ENCODE assay signal across 8 cellular contexts in the genomic region with DNA sequence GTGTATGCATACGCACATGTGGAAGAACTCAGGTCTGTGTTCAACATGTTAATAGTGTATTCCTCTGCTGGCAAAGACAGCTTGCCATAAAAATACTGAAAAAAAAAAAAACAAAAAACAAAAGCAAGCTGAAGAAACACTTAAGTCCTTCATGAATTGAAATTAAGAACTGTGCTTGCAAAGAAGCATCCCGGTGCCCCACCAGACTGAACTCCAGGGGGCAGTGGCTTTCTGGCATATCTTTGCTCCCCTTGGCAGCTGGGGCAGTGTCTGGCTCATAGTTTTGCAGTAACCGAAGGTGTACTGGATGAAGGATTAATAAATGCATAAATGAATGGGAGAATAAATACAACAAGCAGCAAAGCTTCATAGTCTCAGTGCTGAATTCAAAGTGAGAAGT.
DNase-seq lines count a peak whose midpoint lies in the region; ATAC-seq and TF ChIP-seq lines count a peak whose summit lies in the region.

No MANE protein-coding gene starts in this region.

- in situ Hi-C loops in Panc1 (cut with HindIII; ENCODE audit: low pct_unique_long_range_greater_than_20kb, low sequenced_read_pairs), result no loop called here

- DNase-seq in NCI-H1417 (lab: John Stamatoyannopoulos, UW) (peak in 2 of 3 experiments; percentile 1 to 16), NCI-H1417 treated with DMSO at 0.1 percent for 48 hours (lab: John Stamatoyannopoulos, UW) (no peak), Panc1 (ENCODE audit: low read depth, low spot score) (no peak), fibroblast of pulmonary artery (ENCODE audit: low read depth) (peak; percentile 72), posterior cingulate gyrus (peak in 7 of 10 donors; percentile 42 to 93 (median 52)), posterior vena cava (ENCODE audit: low spot score) (no peak)
- DNase-seq in activated naive CD4-positive, alpha-beta T cell treated with Interleukin-2 at 50 U/mL for 16 hours, result no peak

- no peaks in the 10 kb centered on the region for H3K9me3 ChIP-seq in Panc1 (ENCODE audit: control insufficient read depth, insufficient read depth, low read depth, low read length)

- H3K27me3 ChIP-seq in Panc1 (ENCODE audit: control insufficient read depth, insufficient read depth, low read length), result no peaks in the 10 kb centered on the region

- intact Hi-C loops in Panc1 (cut with micrococcal nuclease; ENCODE audit: unreplicated experiment), result loop anchor here (5.0 kb wide), 1 partner anchor 197 kb away; no protein-coding TSS in a partner anchor
- intact Hi-C loops in posterior cingulate gyrus (cut with DNase I), result loop anchor here (2.0 to 10.0 kb wide), 3 partner anchors 187 to 363 kb away; a partner anchor contains a TSS
- intact Hi-C loops in posterior vena cava (cut with DNase I), result loop anchor here in 1 of 2 donors (10.0 kb wide), 1 partner anchor 189 kb away; a partner anchor contains a TSS

- BruUV-seq in Panc1 (replicated peaks; lab: Mats Ljungman, UMichigan), result no TSS peak

- H3K4me3 ChIP-seq in Panc1 (ENCODE audit: low read depth in 2 of 2, low read length in 2 of 2) (no peak overlapping the region), fibroblast of pulmonary artery (replicated peaks; ENCODE audit: low read depth, low read length) (peak overlapping the region; percentile 5)

- ATAC-seq in Panc1 (no peak; the same call in 1 of the 2 replicates), GM18502 (IDR thresholded peaks at IDR 0.05; ENCODE audit: poor library complexity, unreplicated experiment) (no peak)

- TF ChIP-seq CTCF in Panc1 (IDR thresholded peaks at IDR 0.05), result peak; percentile 66
- TF ChIP-seq CTCF in fibroblast of pulmonary artery (IDR thresholded peaks at IDR 0.05; ENCODE audit: low read length, missing control alignments), result peak; percentile 65

- CTCF ChIA-PET in Panc1 (lab: Charles Lee), result interaction anchor here (0.7 to 0.8 kb wide), 2 partner anchors 184 to 186 kb away, joined by 4 to 5 read pairs; no protein-coding TSS in a partner anchor

- no peaks in the 10 kb centered on the region for H3K4me1 ChIP-seq in Panc1 (ENCODE audit: control insufficient read depth, insufficient read depth, low read length)

- H3K36me3 ChIP-seq in Panc1 (ENCODE audit: control insufficient read depth, insufficient read depth, low read length), result no peaks in the 10 kb centered on the region

- H3K27ac ChIP-seq in Panc1 (ENCODE audit: low read length), result no peak overlapping the region

- POLR2A ChIA-PET in Panc1 (lab: Charles Lee), result no interaction called here

Comparison
In these comparisons a context has a peak if more than half of its experiments do, and no peak if none do; other contexts are left out.
1. DNase-seq: peak in NCI-H1417 (2 of 3), fibroblast of pulmonary artery (single experiment) and posterior cingulate gyrus (7 of 10); none in NCI-H1417 treated with DMSO at 0.1 percent for 48 hours (single experiment), Panc1 (single experiment), posterior vena cava (single experiment) and activated naive CD4-positive, alpha-beta T cell treated with Interleukin-2 at 50 U/mL for 16 hours (single experiment).